Comparison of ENCODE assay signal across 2 cellular contexts in genomic region chr6:2848851-2849250, GRCh38.
TF ChIP-seq lines count a peak whose summit lies in the region.

No MANE protein-coding gene starts in this region.

TF ChIP-seq in HCT116, 20 proteins besides CTCF, POLR2A, EP300 and RAD21 (continued from another document):
- no peak for TF ChIP-seq ZBTB33 (IDR thresholded peaks at IDR 0.05; ENCODE audit: extremely low read depth, insufficient replicate concordance, low read length)
- TF ChIP-seq REST (IDR thresholded peaks at IDR 0.05; ENCODE audit: low read depth), result no peak
- TF ChIP-seq CBX3 (IDR thresholded peaks at IDR 0.05; ENCODE audit: low read depth), result no peak
- TF ChIP-seq ZFX (IDR thresholded peaks at IDR 0.05), result no peak

TF ChIP-seq in WTC11, 78 proteins besides CTCF, POLR2A, EP300 and RAD21 (continued from another document):
- TF ChIP-seq ZBTB43 (CRISPR knock-in tag; IDR thresholded peaks at IDR 0.05), result peak; percentile 57; the same call in 1 of the 2 replicates
- no peak for TF ChIP-seq HMGXB4 (CRISPR knock-in tag; IDR thresholded peaks at IDR 0.05)
- 0 out of 2 replicates have a peak, but pooled peaks have one; percentile 30 for TF ChIP-seq TEAD1 (CRISPR knock-in tag; IDR thresholded peaks at IDR 0.05)
- peak; percentile 71; the same call in 1 of the 2 replicates for TF ChIP-seq FOXP4 (CRISPR knock-in tag; IDR thresholded peaks at IDR 0.05)
- 0 out of 2 replicates have a peak, but pooled peaks have one; percentile 30 for TF ChIP-seq FOXK1 (CRISPR knock-in tag; IDR thresholded peaks at IDR 0.05)
- no peak for TF ChIP-seq JUN (CRISPR knock-in tag; IDR thresholded peaks at IDR 0.05)
- 0 out of 2 replicates have a peak, but pooled peaks have one; percentile 47 for TF ChIP-seq NFE2L1 (CRISPR knock-in tag; IDR thresholded peaks at IDR 0.05)
- TF ChIP-seq NFATC4 (CRISPR knock-in tag; IDR thresholded peaks at IDR 0.05), result no peak
- TF ChIP-seq ATF1 (CRISPR knock-in tag; IDR thresholded peaks at IDR 0.05), result no peak
- TF ChIP-seq ZNF423 (CRISPR knock-in tag; IDR thresholded peaks at IDR 0.05), result no peak
- no peak for TF ChIP-seq CDX4 (CRISPR knock-in tag; IDR thresholded peaks at IDR 0.05; ENCODE audit: borderline replicate concordance)
- 0 out of 2 replicates have a peak, but pooled peaks have one; percentile 29 for TF ChIP-seq ETV6 (CRISPR knock-in tag; IDR thresholded peaks at IDR 0.05)
